Comparison of ENCODE assay signal across 8 cellular contexts in genomic region chr17:41785091-41785875, GRCh38. TPM values are rescaled to one million over a fixed set of nuclear protein-coding genes. Genes with fewer than 3 reads are reported as not detected.
DNase-seq lines count a peak whose midpoint lies in the region; ATAC-seq and TF ChIP-seq lines count a peak whose summit lies in the region.

No MANE protein-coding gene starts in this region.

- TF ChIP-seq EP300 in ovary (IDR thresholded peaks at IDR 0.05): no peak

- no peak for TF ChIP-seq CTCF in fibroblast of lung (conservative IDR thresholded peaks at IDR 0.05 in 1 of 2, IDR thresholded peaks at IDR 0.05 in 1 of 2; ENCODE audit: low read depth in 1 of 2, low read length in 2 of 2)
- no peak for TF ChIP-seq CTCF in ovary (IDR thresholded peaks at IDR 0.05)

- no peak overlapping the region for H3K9ac ChIP-seq in fibroblast of lung (ENCODE audit: insufficient read depth, low read length)

- 19 to 26% (median 22%) methylated on average over 12 to 14 of the region's 14 CpGs for WGBS in ovary, 3 donors

- no peaks in the 10 kb centered on the region for H3K36me3 ChIP-seq in fibroblast of lung (ENCODE audit: control insufficient read depth, insufficient read depth, low read length)
- H3K36me3 ChIP-seq in ovary: no peaks in the 10 kb centered on the region

- ATAC-seq in HG02642 (IDR thresholded peaks at IDR 0.05; ENCODE audit: poor library complexity, unreplicated experiment): no peak

- peaks cover 5% of the 10 kb centered on the region for H3K4me1 ChIP-seq in fibroblast of lung (ENCODE audit: control insufficient read depth, extremely low read depth, insufficient read depth, low read length)
- peaks cover 2% of the 10 kb centered on the region for H3K4me1 ChIP-seq in ovary (ENCODE audit: insufficient read depth)

- peak overlapping the region; percentile 53 to 67 (median 58) for H3K4me3 ChIP-seq in fibroblast of lung (replicated peaks in 1 of 4; ENCODE audit: control extremely low read depth in 1 of 4, insufficient read depth in 1 of 4, low read depth in 3 of 4, low read length in 4 of 4)
- peak overlapping the region; percentile 78 for H3K4me3 ChIP-seq in ovary

- intact Hi-C loops in ovary (cut with DNase I): no loop called here

- H3K27ac ChIP-seq in fibroblast of lung (ENCODE audit: insufficient read depth, low read length) (no peak overlapping the region), ovary (peak overlapping the region in 1 of 2 donors; percentile 25)

- no peaks in the 10 kb centered on the region for H4K20me1 ChIP-seq in fibroblast of lung (ENCODE audit: control insufficient read depth, extremely low read depth, insufficient read depth, low read length)

- peak; percentile 46 for DNase-seq in Caki2 (ENCODE audit: low read depth)
- peak; percentile 64 for DNase-seq in SK-N-DZ (ENCODE audit: low spot score)
- peak in 1 of 2 donors; percentile 29 for DNase-seq in fibroblast of lung (ENCODE audit: low read depth in 2 of 2)
- DNase-seq in ovary: peak in 1 of 5 donors; percentile 51
- DNase-seq in NCI-H774 (lab: John Stamatoyannopoulos, UW): no peak
- no peak for DNase-seq in GM19238 (ENCODE audit: insufficient read length, low spot score)
- no peak for DNase-seq in putamen (ENCODE audit: low spot score)

- no peaks in the 10 kb centered on the region for H3K9me3 ChIP-seq in fibroblast of lung (ENCODE audit: control insufficient read depth, insufficient read depth, low read depth, low read length)
- H3K9me3 ChIP-seq in ovary: no peaks in the 10 kb centered on the region

- no peaks in the 10 kb centered on the region for H3K79me2 ChIP-seq in fibroblast of lung (ENCODE audit: control insufficient read depth, insufficient read depth, low read length)

- in situ Hi-C loops in Caki2 (cut with HindIII; ENCODE audit: low pct_unique_long_range_greater_than_20kb, low sequenced_read_pairs): no loop called here

- peak overlapping the region; percentile 62 for H3K4me2 ChIP-seq in fibroblast of lung (ENCODE audit: extremely low read depth, insufficient read depth, low read length)

- peaks cover 5% of the 10 kb centered on the region for H3K27me3 ChIP-seq in fibroblast of lung (ENCODE audit: control insufficient read depth, insufficient read depth, low read length)
- no peaks in the 10 kb centered on the region for H3K27me3 ChIP-seq in ovary

- no peak overlapping the region for H2AFZ ChIP-seq in fibroblast of lung (ENCODE audit: low read length)

- TF ChIP-seq POLR2A in ovary (IDR thresholded peaks at IDR 0.05): no peak

RNA-seq across cellular contexts. Expression of gene JUP, which starts 1.2 kb away (rescaled TPM):
- 56.9 and 111 TPM in 2 replicates for total RNA-seq in Caki2 (2014; rRNA removed; shearing (Covaris generic); ENCODE audit: low replicate concordance)
- polyA plus RNA-seq in SK-N-DZ (2014; cell fraction: cytosol; rRNA removed): 64.7 and 70.1 TPM in 2 replicates
- 33.6 and 34.5 TPM in 2 replicates for polyA plus RNA-seq in SK-N-DZ (2014; cell fraction: nucleus; rRNA removed)
- total RNA-seq in fibroblast of lung (6.4 and 13.2 TPM in 2 replicates), ovary (100 to 1,000 TPM in 1 of 7 donors, 10 to 100 TPM in 6; 30.3 to 153 (median 52.6) TPM)
- polyA plus RNA-seq in fibroblast of lung (3.2 and 12.6 TPM in 2 replicates), ovary (10 to 100 TPM in 1 of 2 donors, 1 to 10 TPM in 1; 7.0 to 59.3 TPM)
- polyA plus RNA-seq in fibroblast of lung (2012): 11.4 and 32.0 TPM in 2 replicates
- 27.7 and 74.6 TPM in 2 replicates for polyA minus RNA-seq in fibroblast of lung (ENCODE audit: low replicate concordance)

RNA-seq across cellular contexts. Expression of gene P3H4, which starts 26.5 kb away (rescaled TPM):
- total RNA-seq in Caki2 (2014; rRNA removed; shearing (Covaris generic); ENCODE audit: low replicate concordance): 148 and 200 TPM in 2 replicates
- polyA plus RNA-seq in SK-N-DZ (2014; cell fraction: cytosol; rRNA removed): 52.8 and 71.4 TPM in 2 replicates
- polyA plus RNA-seq in SK-N-DZ (2014; cell fraction: nucleus; rRNA removed): 25.9 and 29.5 TPM in 2 replicates
- 36.8 and 42.1 TPM in 2 replicates for total RNA-seq in fibroblast of lung
- polyA plus RNA-seq in fibroblast of lung: 29.1 and 37.0 TPM in 2 replicates
- 30.8 and 43.3 TPM in 2 replicates for polyA plus RNA-seq in fibroblast of lung (2012)
- polyA minus RNA-seq in fibroblast of lung (ENCODE audit: low replicate concordance): 23.6 and 31.5 TPM in 2 replicates
- 10 to 100 TPM; 13.2 to 22.1 (median 16.3) TPM for total RNA-seq in ovary
- 10 to 100 TPM in 1 of 2 donors, 1 to 10 TPM in 1; 7.7 to 10.6 TPM for polyA plus RNA-seq in ovary

RNA-seq across cellular contexts. Expression of gene FKBP10, which starts 27.5 kb away (rescaled TPM):
- total RNA-seq in Caki2 (2014; rRNA removed; shearing (Covaris generic); ENCODE audit: low replicate concordance): 315 and 351 TPM in 2 replicates
- 187 and 210 TPM in 2 replicates for polyA plus RNA-seq in SK-N-DZ (2014; cell fraction: cytosol; rRNA removed)
- 724 and 744 TPM in 2 replicates for polyA plus RNA-seq in SK-N-DZ (2014; cell fraction: nucleus; rRNA removed)
- total RNA-seq in fibroblast of lung (182 and 211 TPM in 2 replicates), ovary (100 to 1,000 TPM in 2 of 7 donors, 10 to 100 TPM in 5; 37.1 to 106 (median 82.5) TPM)
- polyA plus RNA-seq in fibroblast of lung (242 and 262 TPM in 2 replicates), ovary (10 to 100 TPM; 76.2 to 80.0 TPM)
- 225 and 257 TPM in 2 replicates for polyA plus RNA-seq in fibroblast of lung (2012)
- 224 and 295 TPM in 2 replicates for polyA minus RNA-seq in fibroblast of lung (ENCODE audit: low replicate concordance)

RNA-seq across cellular contexts. Expression of gene NT5C3B, which starts 50.7 kb away (rescaled TPM):
- total RNA-seq in Caki2 (2014; rRNA removed; shearing (Covaris generic); ENCODE audit: low replicate concordance): 69.5 and 97.0 TPM in 2 replicates
- polyA plus RNA-seq in SK-N-DZ (2014; cell fraction: cytosol; rRNA removed): 159 and 177 TPM in 2 replicates
- polyA plus RNA-seq in SK-N-DZ (2014; cell fraction: nucleus; rRNA removed): 191 and 202 TPM in 2 replicates
- total RNA-seq in fibroblast of lung: 61.9 and 88.1 TPM in 2 replicates
- 83.5 and 101 TPM in 2 replicates for polyA plus RNA-seq in fibroblast of lung
- polyA plus RNA-seq in fibroblast of lung (2012): 58.5 and 81.4 TPM in 2 replicates
- 22.6 and 33.2 TPM in 2 replicates for polyA minus RNA-seq in fibroblast of lung (ENCODE audit: low replicate concordance)
- 10 to 100 TPM; 34.5 to 65.4 (median 48.8) TPM for total RNA-seq in ovary
- 100 to 1,000 TPM in 1 of 2 donors, 10 to 100 TPM in 1; 71.0 to 106 TPM for polyA plus RNA-seq in ovary

RNA-seq across cellular contexts. Expression of gene HAP1, which starts 50.8 kb away (rescaled TPM):
- total RNA-seq in Caki2 (2014; rRNA removed; shearing (Covaris generic); ENCODE audit: low replicate concordance): not detected in 2 replicates
- polyA plus RNA-seq in SK-N-DZ (2014; cell fraction: cytosol; rRNA removed): 0.02 and 0.29 TPM in 2 replicates
- 0.22 and 0.57 TPM in 2 replicates for polyA plus RNA-seq in SK-N-DZ (2014; cell fraction: nucleus; rRNA removed)
- 0.17 and 0.26 TPM in 2 replicates for total RNA-seq in fibroblast of lung
- polyA plus RNA-seq in fibroblast of lung: 0.01 and 0.02 TPM in 2 replicates
- polyA plus RNA-seq in fibroblast of lung (2012): not detected in 2 replicates
- not detected in 2 replicates for polyA minus RNA-seq in fibroblast of lung (ENCODE audit: low replicate concordance)
- total RNA-seq in ovary: 1 to 10 TPM in 2 of 7 donors, under 1 TPM in 5; 0.12 to 1.5 (median 0.56) TPM
- under 1 TPM; 0.17 to 0.85 TPM for polyA plus RNA-seq in ovary

Comparison
In these comparisons a context has a peak if more than half of its experiments do, and no peak if none do; other contexts are left out.
1. DNase-seq: peak in Caki2 (single experiment) and SK-N-DZ (single experiment); none in NCI-H774 (single experiment), GM19238 (single experiment) and putamen (single experiment).